7 cellular contexts compared by ENCODE assay signal in genomic region chr7:158748335-158748734, GRCh38.
"Had no signal": no experiment of that assay in that cellular context is flagged by ENCODE, and none has a peak within 500 bp of the region (broad histone marks: within the 10 kb centered on the region; RNA-seq: fewer than 3 reads in every experiment).

No MANE protein-coding gene starts in this region.

- H3K27ac ChIP-seq: HL-60 had no signal

- ATAC-seq: HepG2 had no signal

- DNase-seq: IMR-90, KBM-7, KG1 had no signal

- H3K4me3 Mint-ChIP-seq: IgD-negative memory B cell had no signal

- H3K9me3 Mint-ChIP-seq: IgD-negative memory B cell had no signal

- FAIRE-seq: HepG2, HTR-8/SVneo had no signal

- H3K27ac Mint-ChIP-seq: IgD-negative memory B cell had no signal

- H3K27me3 Mint-ChIP-seq: IgD-negative memory B cell had no signal
